9 cellular contexts compared by ENCODE assay signal in the genomic region with DNA sequence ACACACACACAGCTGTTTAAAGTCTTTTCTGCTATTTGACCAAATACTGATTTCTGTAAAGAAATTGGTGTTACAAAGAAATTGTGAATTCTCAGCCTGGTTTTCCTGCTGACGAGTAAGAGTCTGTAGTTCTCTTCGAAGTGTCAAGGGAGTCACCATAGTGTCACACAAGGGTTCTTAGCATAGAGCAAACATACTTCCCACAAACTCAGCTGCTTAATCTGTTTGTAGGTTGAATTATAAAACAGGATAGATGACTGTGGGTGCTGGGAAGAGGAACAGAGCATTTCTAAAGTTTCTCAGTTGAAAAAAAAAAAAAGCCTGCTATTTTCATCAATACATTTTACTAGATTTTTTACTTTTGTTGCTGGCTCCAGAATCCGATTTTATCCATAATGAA.
"Had no signal": no experiment of that assay in that cellular context is flagged by ENCODE, and none has a peak within 500 bp of the region (broad histone marks: within the 10 kb centered on the region; RNA-seq: fewer than 3 reads in every experiment).

No MANE protein-coding gene starts in this region.

- H3K4me1 ChIP-seq: HAP-1 had no signal

- ATAC-seq: GM23338, HCT116 had no signal

- H3K36me3 ChIP-seq: HAP-1 had no signal

- H3K9me3 ChIP-seq: HAP-1 had no signal

- H3K9me3 Mint-ChIP-seq: GM23338, H9, HFFc6 had no signal

- H3K4me3 Mint-ChIP-seq: GM23338, H9, HFFc6 had no signal

- H3K27ac Mint-ChIP-seq: GM23338, H9, HFFc6 had no signal

- H3K4me3 ChIP-seq: GM23248, GM23338, HAP-1 had no signal

- DNase-seq: GM23248, GOT3, H7, H9, HCEC 1CT, HFFc6 had no signal

- H3K27ac ChIP-seq: GM23248 had no signal

- H3K4me1 Mint-ChIP-seq: GM23338, H9 had no signal
